Comparison of ENCODE assay signal across 1 cellular context in the genomic region with DNA sequence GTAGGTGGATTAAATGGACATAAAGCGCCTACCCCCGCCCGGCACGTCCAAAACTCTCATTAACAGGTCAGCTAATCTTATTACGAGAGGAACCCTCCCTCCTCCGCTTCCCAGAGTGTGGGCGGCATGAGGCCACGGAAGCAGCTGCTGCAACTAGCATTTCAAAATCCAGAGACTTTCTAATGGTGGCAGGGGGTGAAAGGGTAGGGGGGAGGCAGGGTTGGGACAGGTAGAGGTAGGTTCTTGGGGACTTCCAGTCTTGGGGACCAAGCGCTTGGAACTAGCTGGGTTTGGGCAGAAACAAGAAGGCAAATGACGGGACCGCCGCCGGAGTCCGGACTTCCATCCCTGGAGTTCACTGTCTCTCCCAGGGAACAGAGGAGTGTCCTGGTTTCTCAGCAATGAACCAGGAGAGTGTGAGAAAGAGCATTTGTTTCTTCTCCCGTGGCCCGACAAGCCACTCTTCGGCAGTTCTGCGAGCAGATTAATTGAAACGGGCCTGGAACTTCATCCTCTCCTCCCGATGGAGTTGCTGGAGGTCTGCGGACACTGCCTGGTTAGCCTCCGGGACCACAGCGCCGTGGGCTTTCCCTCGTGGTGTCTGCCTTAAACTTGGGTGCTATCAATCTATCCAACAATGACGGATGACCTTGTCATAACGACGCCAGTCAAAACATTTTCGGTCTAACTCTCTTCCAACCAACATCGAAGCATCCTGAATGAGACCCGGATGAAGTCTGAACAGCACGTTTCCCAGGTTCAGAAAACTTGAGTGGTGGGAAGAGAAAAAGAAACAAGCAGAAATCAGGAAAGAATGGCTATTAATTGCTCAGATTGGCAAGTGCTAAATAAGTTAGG.
TF ChIP-seq lines count a peak whose summit lies in the region.

No MANE protein-coding gene starts in this region.

TF ChIP-seq in HepG2, 621 proteins besides CTCF, POLR2A, EP300 and RAD21:
- TF ChIP-seq HDAC1 (CRISPR knock-in tag; IDR thresholded peaks at IDR 0.05): no peak
- TF ChIP-seq EZH2 (conservative IDR thresholded peaks at IDR 0.05; ENCODE audit: low read depth, low read length): no peak; the same call in none of the 2 replicates
- no peak for TF ChIP-seq ZNF225 (CRISPR knock-in tag; IDR thresholded peaks at IDR 0.05)
- TF ChIP-seq ZNF468 (CRISPR knock-in tag; IDR thresholded peaks at IDR 0.05): no peak
- TF ChIP-seq, protein P1, sequence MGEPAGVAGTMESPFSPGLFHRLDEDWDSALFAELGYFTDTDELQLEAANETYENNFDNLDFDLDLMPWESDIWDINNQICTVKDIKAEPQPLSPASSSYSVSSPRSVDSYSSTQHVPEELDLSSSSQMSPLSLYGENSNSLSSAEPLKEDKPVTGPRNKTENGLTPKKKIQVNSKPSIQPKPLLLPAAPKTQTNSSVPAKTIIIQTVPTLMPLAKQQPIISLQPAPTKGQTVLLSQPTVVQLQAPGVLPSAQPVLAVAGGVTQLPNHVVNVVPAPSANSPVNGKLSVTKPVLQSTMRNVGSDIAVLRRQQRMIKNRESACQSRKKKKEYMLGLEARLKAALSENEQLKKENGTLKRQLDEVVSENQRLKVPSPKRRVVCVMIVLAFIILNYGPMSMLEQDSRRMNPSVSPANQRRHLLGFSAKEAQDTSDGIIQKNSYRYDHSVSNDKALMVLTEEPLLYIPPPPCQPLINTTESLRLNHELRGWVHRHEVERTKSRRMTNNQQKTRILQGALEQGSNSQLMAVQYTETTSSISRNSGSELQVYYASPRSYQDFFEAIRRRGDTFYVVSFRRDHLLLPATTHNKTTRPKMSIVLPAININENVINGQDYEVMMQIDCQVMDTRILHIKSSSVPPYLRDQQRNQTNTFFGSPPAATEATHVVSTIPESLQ (CRISPR knock-in tag; conservative IDR thresholded peaks at IDR 0.05): no peak
- no peak for TF ChIP-seq AGO1 (IDR thresholded peaks at IDR 0.05; ENCODE audit: low read depth, low read length, poor library complexity, severe bottlenecking)
- TF ChIP-seq, protein P2, sequence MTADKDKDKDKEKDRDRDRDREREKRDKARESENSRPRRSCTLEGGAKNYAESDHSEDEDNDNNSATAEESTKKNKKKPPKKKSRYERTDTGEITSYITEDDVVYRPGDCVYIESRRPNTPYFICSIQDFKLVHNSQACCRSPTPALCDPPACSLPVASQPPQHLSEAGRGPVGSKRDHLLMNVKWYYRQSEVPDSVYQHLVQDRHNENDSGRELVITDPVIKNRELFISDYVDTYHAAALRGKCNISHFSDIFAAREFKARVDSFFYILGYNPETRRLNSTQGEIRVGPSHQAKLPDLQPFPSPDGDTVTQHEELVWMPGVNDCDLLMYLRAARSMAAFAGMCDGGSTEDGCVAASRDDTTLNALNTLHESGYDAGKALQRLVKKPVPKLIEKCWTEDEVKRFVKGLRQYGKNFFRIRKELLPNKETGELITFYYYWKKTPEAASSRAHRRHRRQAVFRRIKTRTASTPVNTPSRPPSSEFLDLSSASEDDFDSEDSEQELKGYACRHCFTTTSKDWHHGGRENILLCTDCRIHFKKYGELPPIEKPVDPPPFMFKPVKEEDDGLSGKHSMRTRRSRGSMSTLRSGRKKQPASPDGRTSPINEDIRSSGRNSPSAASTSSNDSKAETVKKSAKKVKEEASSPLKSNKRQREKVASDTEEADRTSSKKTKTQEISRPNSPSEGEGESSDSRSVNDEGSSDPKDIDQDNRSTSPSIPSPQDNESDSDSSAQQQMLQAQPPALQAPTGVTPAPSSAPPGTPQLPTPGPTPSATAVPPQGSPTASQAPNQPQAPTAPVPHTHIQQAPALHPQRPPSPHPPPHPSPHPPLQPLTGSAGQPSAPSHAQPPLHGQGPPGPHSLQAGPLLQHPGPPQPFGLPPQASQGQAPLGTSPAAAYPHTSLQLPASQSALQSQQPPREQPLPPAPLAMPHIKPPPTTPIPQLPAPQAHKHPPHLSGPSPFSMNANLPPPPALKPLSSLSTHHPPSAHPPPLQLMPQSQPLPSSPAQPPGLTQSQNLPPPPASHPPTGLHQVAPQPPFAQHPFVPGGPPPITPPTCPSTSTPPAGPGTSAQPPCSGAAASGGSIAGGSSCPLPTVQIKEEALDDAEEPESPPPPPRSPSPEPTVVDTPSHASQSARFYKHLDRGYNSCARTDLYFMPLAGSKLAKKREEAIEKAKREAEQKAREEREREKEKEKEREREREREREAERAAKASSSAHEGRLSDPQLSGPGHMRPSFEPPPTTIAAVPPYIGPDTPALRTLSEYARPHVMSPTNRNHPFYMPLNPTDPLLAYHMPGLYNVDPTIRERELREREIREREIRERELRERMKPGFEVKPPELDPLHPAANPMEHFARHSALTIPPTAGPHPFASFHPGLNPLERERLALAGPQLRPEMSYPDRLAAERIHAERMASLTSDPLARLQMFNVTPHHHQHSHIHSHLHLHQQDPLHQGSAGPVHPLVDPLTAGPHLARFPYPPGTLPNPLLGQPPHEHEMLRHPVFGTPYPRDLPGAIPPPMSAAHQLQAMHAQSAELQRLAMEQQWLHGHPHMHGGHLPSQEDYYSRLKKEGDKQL (CRISPR knock-in tag; IDR thresholded peaks at IDR 0.05; ENCODE audit: low read depth): no peak
- no peak for TF ChIP-seq IRF2 (CRISPR knock-in tag; IDR thresholded peaks at IDR 0.05)
- no peak for TF ChIP-seq HDAC2 (CRISPR knock-in tag; IDR thresholded peaks at IDR 0.05)
- no peak for TF ChIP-seq SATB2 (CRISPR knock-in tag; IDR thresholded peaks at IDR 0.05)
- TF ChIP-seq, protein P3, sequence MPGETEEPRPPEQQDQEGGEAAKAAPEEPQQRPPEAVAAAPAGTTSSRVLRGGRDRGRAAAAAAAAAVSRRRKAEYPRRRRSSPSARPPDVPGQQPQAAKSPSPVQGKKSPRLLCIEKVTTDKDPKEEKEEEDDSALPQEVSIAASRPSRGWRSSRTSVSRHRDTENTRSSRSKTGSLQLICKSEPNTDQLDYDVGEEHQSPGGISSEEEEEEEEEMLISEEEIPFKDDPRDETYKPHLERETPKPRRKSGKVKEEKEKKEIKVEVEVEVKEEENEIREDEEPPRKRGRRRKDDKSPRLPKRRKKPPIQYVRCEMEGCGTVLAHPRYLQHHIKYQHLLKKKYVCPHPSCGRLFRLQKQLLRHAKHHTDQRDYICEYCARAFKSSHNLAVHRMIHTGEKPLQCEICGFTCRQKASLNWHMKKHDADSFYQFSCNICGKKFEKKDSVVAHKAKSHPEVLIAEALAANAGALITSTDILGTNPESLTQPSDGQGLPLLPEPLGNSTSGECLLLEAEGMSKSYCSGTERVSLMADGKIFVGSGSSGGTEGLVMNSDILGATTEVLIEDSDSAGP (CRISPR knock-in tag; IDR thresholded peaks at IDR 0.05; ENCODE audit: borderline replicate concordance): no peak
- no peak for TF ChIP-seq TMF1 (CRISPR knock-in tag; IDR thresholded peaks at IDR 0.05; ENCODE audit: low read depth)
- TF ChIP-seq ZBTB20 (CRISPR knock-in tag; IDR thresholded peaks at IDR 0.05; ENCODE audit: borderline replicate concordance, low read depth): no peak
- no peak for TF ChIP-seq ZNF567 (CRISPR knock-in tag; IDR thresholded peaks at IDR 0.05; ENCODE audit: borderline replicate concordance)
- TF ChIP-seq ZNF569 (CRISPR knock-in tag; IDR thresholded peaks at IDR 0.05; ENCODE audit: borderline replicate concordance): no peak
- TF ChIP-seq RFX3 (CRISPR knock-in tag; IDR thresholded peaks at IDR 0.05): no peak
- no peak for TF ChIP-seq CEBPB (IDR thresholded peaks at IDR 0.05; ENCODE audit: borderline replicate concordance, low read depth, low read length)
- no peak for TF ChIP-seq SNRNP70 (IDR thresholded peaks at IDR 0.05; ENCODE audit: low read depth, low read length)
- no peak for TF ChIP-seq ZNF776 (CRISPR knock-in tag; IDR thresholded peaks at IDR 0.05)
- TF ChIP-seq, protein P4, sequence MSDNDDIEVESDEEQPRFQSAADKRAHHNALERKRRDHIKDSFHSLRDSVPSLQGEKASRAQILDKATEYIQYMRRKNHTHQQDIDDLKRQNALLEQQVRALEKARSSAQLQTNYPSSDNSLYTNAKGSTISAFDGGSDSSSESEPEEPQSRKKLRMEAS (IDR thresholded peaks at IDR 0.05): no peak
